Comparison of ENCODE assay signal across 18 cellular contexts in genomic region chr11:120039031-120039430, GRCh38.
DNase-seq lines count a peak whose midpoint lies in the region; ATAC-seq and TF ChIP-seq lines count a peak whose summit lies in the region.
"Had no signal": no experiment of that assay in that cellular context is flagged by ENCODE, and none has a peak within 500 bp of the region (broad histone marks: within the 10 kb centered on the region; RNA-seq: fewer than 3 reads in every experiment).

No MANE protein-coding gene starts in this region.

- no peak overlapping the region for H3K14ac ChIP-seq in H9 (ENCODE audit: insufficient read depth, low read length)

- H2BK20ac ChIP-seq in H9 (ENCODE audit: low read depth, low read length, poor library complexity, severe bottlenecking): no peak overlapping the region

- H3K27me3 Mint-ChIP-seq in H9 (ENCODE audit: low read depth) (peaks cover 9% of the 10 kb centered on the region; the same call in 1 of the 2 replicates), endodermal cell (ENCODE audit: insufficient read depth) (peaks cover 3% of the 10 kb centered on the region), osteocyte (ENCODE audit: unreplicated experiment) (peaks cover 17% of the 10 kb centered on the region), MCF 10A (ENCODE audit: insufficient read depth, unreplicated experiment) (peaks cover 1% of the 10 kb centered on the region)

- no peak overlapping the region for H3K27ac Mint-ChIP-seq in H9
- H3K27ac Mint-ChIP-seq in endodermal cell: no peak overlapping the region
- no peak overlapping the region for H3K27ac Mint-ChIP-seq in osteocyte (ENCODE audit: unreplicated experiment)
- no peak overlapping the region for H3K27ac Mint-ChIP-seq in MCF 10A (ENCODE audit: low read depth, unreplicated experiment)
- H3K27ac Mint-ChIP-seq: CD4-positive, alpha-beta memory T cell; GM23338; HFFc6 had no signal

- H3K9me3 Mint-ChIP-seq in H9: peaks cover 18 to 26% of the 10 kb centered on the region in 2 experiments
- peaks cover 40% of the 10 kb centered on the region for H3K9me3 Mint-ChIP-seq in endodermal cell
- H3K9me3 Mint-ChIP-seq in osteocyte (ENCODE audit: unreplicated experiment): peaks cover 5% of the 10 kb centered on the region
- H3K9me3 Mint-ChIP-seq in MCF 10A (ENCODE audit: unreplicated experiment): no peaks in the 10 kb centered on the region

- intact Hi-C loops in MCF 10A (cut with micrococcal nuclease): no loop called here

- no peaks in the 10 kb centered on the region for H3K36me3 ChIP-seq in RWPE2 (ENCODE audit: low read depth)
- H3K36me3 ChIP-seq in endodermal cell (ENCODE audit: control insufficient read depth, insufficient read depth, low read length): no peaks in the 10 kb centered on the region
- H3K36me3 ChIP-seq: HAP-1 had no signal

- H2BK15ac ChIP-seq in H9 (ENCODE audit: low read depth, low read length): no peak overlapping the region

- CTCF ChIA-PET in MCF 10A (lab: Yijun Ruan, JAX): interaction anchor here (0.6 kb wide), 1 partner anchor 14 kb away, joined by 3 read pairs; no protein-coding TSS in a partner anchor

- no peak overlapping the region for H3K23ac ChIP-seq in H9 (ENCODE audit: insufficient read length, low read depth, low read length)

- H3T11ph ChIP-seq in H9 (ENCODE audit: low read length): no peak overlapping the region

- H3K4me2 ChIP-seq in H9 (ENCODE audit: insufficient read depth, insufficient read length, low read length): no peak overlapping the region
- H3K4me2 ChIP-seq: GM23338 had no signal

- no peak for ATAC-seq in RWPE2 (ENCODE audit: low read depth)
- no peak for ATAC-seq in esophagus mucosa
- ATAC-seq: GM23338 had no signal

- H3K27ac ChIP-seq in H9 (ENCODE audit: insufficient read length, low read depth, low read length) (no peak overlapping the region), RWPE2 (ENCODE audit: poor library complexity, severe bottlenecking) (no peak overlapping the region), endodermal cell (ENCODE audit: low read depth, low read length) (no peak overlapping the region)

- H4K20me1 ChIP-seq in H9 (ENCODE audit: control insufficient read depth, insufficient read depth, insufficient read length): no peaks in the 10 kb centered on the region

- H3K27me3 ChIP-seq in H9 (ENCODE audit: insufficient read depth, low read length) (no peaks in the 10 kb centered on the region; the same call in 1 of the 2 replicates), RWPE2 (ENCODE audit: insufficient read depth, poor library complexity, severe bottlenecking) (no peaks in the 10 kb centered on the region), endodermal cell (ENCODE audit: control insufficient read depth, insufficient read depth, low read length, poor library complexity, severe bottlenecking) (no peaks in the 10 kb centered on the region)

- WGBS in H9 (ENCODE audit: extremely low coverage, insufficient read length, low lambda C conversion rate): no CpG with 5 or more reads among the region's 1 CpG
- WGBS in endodermal cell (ENCODE audit: insufficient coverage in 1 of 2, insufficient read length in 1 of 2), 2 experiments: 83 to 100% methylated on average over 1 of the region's 1 CpG

- H3K9ac ChIP-seq in H9 (ENCODE audit: extremely low read depth, insufficient read length, low read length) (no peak overlapping the region), endodermal cell (ENCODE audit: extremely low read depth, low read length, poor library complexity, severe bottlenecking) (no peak overlapping the region)

- no peak overlapping the region for H2BK5ac ChIP-seq in H9 (ENCODE audit: insufficient read length, low read length)

- H3K4me1 ChIP-seq in H9 (ENCODE audit: insufficient read depth, low read length): no peaks in the 10 kb centered on the region
- no peaks in the 10 kb centered on the region for H3K4me1 ChIP-seq in RWPE2 (ENCODE audit: insufficient read depth, poor library complexity, severe bottlenecking)
- H3K4me1 ChIP-seq in endodermal cell (ENCODE audit: control insufficient read depth, insufficient read depth, low read length): peaks cover 21% of the 10 kb centered on the region
- H3K4me1 ChIP-seq: HAP-1 had no signal

- BruUV-seq in MCF 10A (replicated peaks; lab: Mats Ljungman, UMichigan): no TSS peak

- H3K23me2 ChIP-seq in H9 (ENCODE audit: insufficient read length, low read depth, low read length, poor library complexity, severe bottlenecking): no peaks in the 10 kb centered on the region

- no peak overlapping the region for H3K18ac ChIP-seq in H9 (ENCODE audit: insufficient read length, low read depth, low read length)

- no peak overlapping the region for H2AK5ac ChIP-seq in H9 (ENCODE audit: insufficient read length, low read length)

- H3K79me2 ChIP-seq in H9 (ENCODE audit: insufficient read depth, low read length): no peaks in the 10 kb centered on the region

- H3K56ac ChIP-seq in H9 (ENCODE audit: insufficient read length, low read depth, low read length): no peak overlapping the region

- no peak overlapping the region for H2AFZ ChIP-seq in H9 (ENCODE audit: low read length)
- H2AFZ ChIP-seq: GM23338 had no signal

- DNase-seq in H9: peak; percentile 2
- DNase-seq in RWPE2 (ENCODE audit: low spot score): peak; percentile 12
- peak; percentile 18 for DNase-seq in endodermal cell
- DNase-seq in osteocyte (ENCODE audit: extremely low spot score, unreplicated experiment): peak; percentile 54
- DNase-seq in NCI-H526 treated with DMSO at 0.1 percent for 48 hours (lab: John Stamatoyannopoulos, UW): no peak
- no peak for DNase-seq in NAMALWA (ENCODE audit: low spot score)
- no peak for DNase-seq in MCF 10A (ENCODE audit: unreplicated experiment)
- DNase-seq: C1 segment of cervical spinal cord; Calu3; CD4-positive, alpha-beta memory T cell; COR-L47; DMS53; DMS79 treated with DMSO at 0.1 percent for 48 hours; GF-D8; HFFc6 had no signal

- H4K8ac ChIP-seq in H9 (replicated peaks; ENCODE audit: insufficient read length, low read depth, low read length): no peak overlapping the region

- peaks cover 0 to 24% (median 4%) of the 10 kb centered on the region in 3 experiments; a peak in 5 of 7 replicates for H3K36me3 Mint-ChIP-seq in H9 (ENCODE audit: insufficient read depth in 1 of 3, low read depth in 3 of 3)
- H3K36me3 Mint-ChIP-seq in endodermal cell (ENCODE audit: low read depth): no peaks in the 10 kb centered on the region
- H3K36me3 Mint-ChIP-seq in osteocyte (ENCODE audit: unreplicated experiment): no peaks in the 10 kb centered on the region
- no peaks in the 10 kb centered on the region for H3K36me3 Mint-ChIP-seq in MCF 10A (ENCODE audit: insufficient read depth, unreplicated experiment)
- H3K36me3 Mint-ChIP-seq: CD4-positive, alpha-beta memory T cell had no signal

- POLR2A ChIA-PET in MCF 10A (lab: Yijun Ruan, JAX): no interaction called here

- H2BK120ac ChIP-seq in H9 (ENCODE audit: low read depth, low read length, poor library complexity, severe bottlenecking): no peak overlapping the region

- no peaks in the 10 kb centered on the region for H3K79me1 ChIP-seq in H9 (ENCODE audit: insufficient read depth, low read depth, low read length, poor library complexity, severe bottlenecking)

- H2BK12ac ChIP-seq in H9 (ENCODE audit: insufficient read length, low read depth, low read length): no peak overlapping the region

- H3K4me3 Mint-ChIP-seq in H9 (no peak overlapping the region), endodermal cell (no peak overlapping the region), osteocyte (ENCODE audit: unreplicated experiment) (no peak overlapping the region), MCF 10A (ENCODE audit: unreplicated experiment) (no peak overlapping the region)
- H3K4me3 Mint-ChIP-seq: CD4-positive, alpha-beta memory T cell; GM23338; HFFc6 had no signal

- H3K4ac ChIP-seq in H9 (ENCODE audit: low read depth, low read length): no peak overlapping the region

- H3K4me1 Mint-ChIP-seq in H9: peaks cover 15 to 27% of the 10 kb centered on the region in 2 experiments
- peaks cover 37% of the 10 kb centered on the region for H3K4me1 Mint-ChIP-seq in endodermal cell
- no peaks in the 10 kb centered on the region for H3K4me1 Mint-ChIP-seq in osteocyte (ENCODE audit: unreplicated experiment)
- H3K4me1 Mint-ChIP-seq in MCF 10A (ENCODE audit: insufficient read depth, unreplicated experiment): no peaks in the 10 kb centered on the region
- H3K4me1 Mint-ChIP-seq: CD4-positive, alpha-beta memory T cell had no signal

- H3K9me3 ChIP-seq in H9 (ENCODE audit: control insufficient read depth, low read depth, low read length) (no peaks in the 10 kb centered on the region), RWPE2 (ENCODE audit: severe bottlenecking) (no peaks in the 10 kb centered on the region), endodermal cell (ENCODE audit: control insufficient read depth, low read length) (peaks cover 31% of the 10 kb centered on the region)

- no peak overlapping the region for H4K5ac ChIP-seq in H9 (ENCODE audit: insufficient read length, low read depth, low read length)

- no peak overlapping the region for H4K91ac ChIP-seq in H9 (ENCODE audit: insufficient read length, low read depth, low read length)

- H3K4me3 ChIP-seq in RWPE2 (ENCODE audit: severe bottlenecking) (no peak overlapping the region), endodermal cell (ENCODE audit: low read length) (peak overlapping the region; percentile 56)
- H3K4me3 ChIP-seq: GM23338, HAP-1 had no signal

- TF ChIP-seq CTCF in H9 (conservative IDR thresholded peaks at IDR 0.05) (no peak), RWPE2 (IDR thresholded peaks at IDR 0.05; ENCODE audit: poor library complexity, severe bottlenecking) (no peak), endodermal cell (conservative IDR thresholded peaks at IDR 0.05) (no peak), osteocyte (IDR thresholded peaks at IDR 0.05) (no peak), MCF 10A (IDR thresholded peaks at IDR 0.05; ENCODE audit: unreplicated experiment) (no peak)

Comparison
In these comparisons a context has a peak if more than half of its experiments do, and no peak if none do; other contexts are left out.
1. DNase-seq: peak in H9 (single experiment), RWPE2 (single experiment), endodermal cell (single experiment) and osteocyte (single experiment); none in NCI-H526 treated with DMSO at 0.1 percent for 48 hours (single experiment), NAMALWA (single experiment) and MCF 10A (single experiment).